In the genomic region with DNA sequence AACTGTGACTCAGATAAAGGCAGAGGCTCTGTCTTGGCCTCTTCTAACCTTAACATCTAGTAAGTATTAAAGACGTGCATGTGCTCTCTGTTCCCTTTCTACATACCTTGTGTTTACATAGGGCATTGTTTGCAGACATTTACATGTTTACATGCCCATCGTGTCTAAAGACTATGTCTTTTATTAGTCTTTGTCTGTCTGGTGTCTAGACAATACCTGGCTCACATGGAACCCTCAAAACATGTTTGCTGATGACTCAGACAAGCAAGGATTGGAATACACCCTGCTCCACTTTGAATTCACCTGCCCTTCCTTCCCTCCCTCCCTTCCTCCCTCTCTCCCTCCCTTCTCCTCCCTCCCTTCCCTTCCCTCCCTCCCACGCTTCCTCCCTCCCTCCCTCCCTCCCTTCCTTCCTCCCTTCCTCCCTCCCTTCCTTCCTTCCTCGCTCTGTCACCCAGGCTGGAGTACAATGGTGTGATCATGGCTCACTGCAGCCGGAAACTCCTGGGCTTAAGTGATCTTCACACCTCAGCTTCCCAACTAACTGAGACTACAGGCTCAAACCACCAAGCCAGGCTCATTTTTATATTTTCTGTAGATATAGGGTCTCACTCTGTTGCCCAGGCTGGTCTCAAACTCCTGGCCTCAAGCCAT, we compare ENCODE assay signal across 14 cellular contexts. TPM values are rescaled to one million over a fixed set of nuclear protein-coding genes. Genes with fewer than 3 reads are reported as not detected.
DNase-seq lines count a peak whose midpoint lies in the region; ATAC-seq and TF ChIP-seq lines count a peak whose summit lies in the region.
"Had no signal": no experiment of that assay in that cellular context is flagged by ENCODE, and none has a peak within 500 bp of the region (broad histone marks: within the 10 kb centered on the region; RNA-seq: fewer than 3 reads in every experiment).

No MANE protein-coding gene starts in this region.

- no peaks in the 10 kb centered on the region for H3K27me3 ChIP-seq in HCT116 (ENCODE audit: insufficient read depth, low read length)
- H3K27me3 ChIP-seq in neutrophil, result no peaks in the 10 kb centered on the region
- no peaks in the 10 kb centered on the region for H3K27me3 ChIP-seq in adrenal gland
- H3K27me3 ChIP-seq: tibial artery had no signal

- TF ChIP-seq RAD21 in HCT116 (IDR thresholded peaks at IDR 0.05; ENCODE audit: low read depth), result no peak

- no peaks in the 10 kb centered on the region for H3K27me3 Mint-ChIP-seq in central memory CD8-positive, alpha-beta T cell
- H3K27me3 Mint-ChIP-seq in T-helper 2 cell treated with Interferon-gamma antibody and Interleukin-4, amounts not matched to agents 5 μg/mL and 100 μg/mL, for 36 hours (ENCODE audit: low read depth), result no peaks in the 10 kb centered on the region

- no peak overlapping the region for H3K9ac ChIP-seq in HCT116 (ENCODE audit: low read length)

- no peak overlapping the region for H3K4me3 Mint-ChIP-seq in central memory CD8-positive, alpha-beta T cell
- H3K4me3 Mint-ChIP-seq in T-helper 2 cell treated with Interferon-gamma antibody and Interleukin-4, amounts not matched to agents 5 μg/mL and 100 μg/mL, for 36 hours, result no peak overlapping the region
- H3K4me3 Mint-ChIP-seq: activated T-cell treated with anti-CD3 and anti-CD28 coated beads, Interleukin-2, amount 50 U/mL, for 72 hours; IgD-negative memory B cell had no signal

- H3K9me3 ChIP-seq in HCT116 (ENCODE audit: control insufficient read depth in 1 of 2, insufficient read depth in 1 of 2, low read depth in 1 of 2, low read length in 2 of 2) (no peaks in the 10 kb centered on the region), neutrophil (no peaks in the 10 kb centered on the region), adrenal gland (replicated peaks in 1 of 3) (no peaks in the 10 kb centered on the region)
- H3K9me3 ChIP-seq: Caco-2, tibial artery had no signal

- H3K27ac Mint-ChIP-seq in central memory CD8-positive, alpha-beta T cell (ENCODE audit: low read depth), result peak overlapping the region; percentile 74
- no peak overlapping the region for H3K27ac Mint-ChIP-seq in T-helper 2 cell treated with Interferon-gamma antibody and Interleukin-4, amounts not matched to agents 5 μg/mL and 100 μg/mL, for 36 hours

- BruUV-seq in HCT116 (replicated peaks; lab: Mats Ljungman, UMichigan), result no TSS peak

- peak overlapping the region; percentile 36; the same call in 1 of the 2 replicates for H3K4me2 ChIP-seq in HCT116 (ENCODE audit: low read length)

- no peaks in the 10 kb centered on the region for H4K20me1 ChIP-seq in HCT116 (ENCODE audit: insufficient read depth)

- ATAC-seq in HCT116, result peak; percentile 70
- ATAC-seq in central memory CD8-positive, alpha-beta T cell (replicated peaks; ENCODE audit: extremely low read depth, poor library complexity, severe bottlenecking), result no peak
- ATAC-seq: activated T-cell treated with anti-CD3 and anti-CD28 coated beads, Interleukin-2, amount 50 U/mL, for 72 hours; sciatic nerve had no signal

- H3K4me3 ChIP-seq in HCT116 (replicated peaks in 1 of 2; ENCODE audit: low read depth in 1 of 2, low read length in 2 of 2), result no peak overlapping the region
- no peak overlapping the region for H3K4me3 ChIP-seq in neutrophil (ENCODE audit: low read depth in 1 of 2, low read length in 1 of 2)
- no peak overlapping the region for H3K4me3 ChIP-seq in adrenal gland
- H3K4me3 ChIP-seq: tibial artery had no signal

- no peaks in the 10 kb centered on the region for H3K9me3 Mint-ChIP-seq in central memory CD8-positive, alpha-beta T cell
- H3K9me3 Mint-ChIP-seq in T-helper 2 cell treated with Interferon-gamma antibody and Interleukin-4, amounts not matched to agents 5 μg/mL and 100 μg/mL, for 36 hours, result no peaks in the 10 kb centered on the region
- H3K9me3 Mint-ChIP-seq: activated T-cell treated with anti-CD3 and anti-CD28 coated beads, Interleukin-2, amount 50 U/mL, for 72 hours; IgD-negative memory B cell had no signal

- no peaks in the 10 kb centered on the region for H3K9me2 ChIP-seq in HCT116 (ENCODE audit: insufficient read depth)

- H3K4me1 Mint-ChIP-seq in central memory CD8-positive, alpha-beta T cell, result peaks cover 74% of the 10 kb centered on the region
- H3K4me1 Mint-ChIP-seq in T-helper 2 cell treated with Interferon-gamma antibody and Interleukin-4, amounts not matched to agents 5 μg/mL and 100 μg/mL, for 36 hours (ENCODE audit: low read depth), result peaks cover 36% of the 10 kb centered on the region

- POLR2A ChIA-PET in HCT116 (lab: Charles Lee), result no interaction called here

- DNase-seq in HCT116 (ENCODE audit: low read depth, low spot score) (no peak), NCI-H2196 (lab: John Stamatoyannopoulos, UW; ENCODE audit: unreplicated experiment) (peak; percentile 62), ureter (ENCODE audit: low spot score) (no peak), adrenal gland (no peak), cerebellar nuclear complex (lab: John Stamatoyannopoulos, UW) (no peak)
- DNase-seq in central memory CD8-positive, alpha-beta T cell (ENCODE audit: low spot score in 2 of 2), result no peak
- DNase-seq in T-helper 2 cell treated with Interferon-gamma antibody and Interleukin-4, amounts not matched to agents 5 μg/mL and 100 μg/mL, for 36 hours (ENCODE audit: low spot score), result no peak
- DNase-seq: activated T-cell treated with anti-CD3 and anti-CD28 coated beads, Interleukin-2, amount 50 U/mL, for 72 hours; NCI-H2107; tibial artery had no signal

- 75 to 78% (median 77%) methylated on average over 4 to 5 of the region's 5 CpGs for WGBS in adrenal gland, 4 donors

- no peaks in the 10 kb centered on the region for H3K36me3 ChIP-seq in HCT116 (ENCODE audit: control insufficient read depth in 1 of 2, insufficient read depth in 2 of 2, low read length in 2 of 2)
- H3K36me3 ChIP-seq in neutrophil, result peaks cover 98% of the 10 kb centered on the region
- no peaks in the 10 kb centered on the region for H3K36me3 ChIP-seq in adrenal gland (replicated peaks in 1 of 2)
- H3K36me3 ChIP-seq: tibial artery had no signal

- no peak for TF ChIP-seq POLR2A in HCT116 (IDR thresholded peaks at IDR 0.05; ENCODE audit: borderline replicate concordance, extremely low read depth, insufficient read depth, insufficient read length)
- TF ChIP-seq POLR2A in adrenal gland (IDR thresholded peaks at IDR 0.05), result no peak

- CTCF ChIA-PET in HCT116 (lab: Charles Lee), result no interaction called here

- intact Hi-C loops in HCT116 (cut with micrococcal nuclease), result no loop called here
- intact Hi-C loops in adrenal gland (cut with DNase I), result no loop called here

- no peak overlapping the region for H2AFZ ChIP-seq in HCT116 (ENCODE audit: low read depth, low read length, poor library complexity, severe bottlenecking)

- H3K4me1 ChIP-seq in HCT116 (ENCODE audit: control insufficient read depth in 1 of 2, insufficient read depth in 2 of 2, low read length in 2 of 2) (peaks cover 13 to 20% of the 10 kb centered on the region in 2 experiments), neutrophil (ENCODE audit: control insufficient read depth in 1 of 2, insufficient read depth in 1 of 2, low read depth in 1 of 2, low read length in 1 of 2) (peaks cover 67 to 71% of the 10 kb centered on the region in 2 experiments), adrenal gland (replicated peaks in 1 of 2) (peaks cover 0 to 4% of the 10 kb centered on the region in 2 donors)

- RAD21 ChIA-PET in HCT116 (lab: Charles Lee; ENCODE audit: low non-redundant PET in 1 of 2, low total read pairs in 2 of 2, uncharacterized antibody in 2 of 2, unreplicated experiment in 2 of 2), result no interaction called here

- no peaks in the 10 kb centered on the region for H3K79me2 ChIP-seq in HCT116 (ENCODE audit: insufficient read depth, low read length)

- TF ChIP-seq CTCF in HCT116 (IDR thresholded peaks at IDR 0.05 in 2 of 3, conservative IDR thresholded peaks at IDR 0.05 in 1 of 3; ENCODE audit: borderline replicate concordance in 1 of 3, insufficient read depth in 1 of 3, low read depth in 2 of 3, low read length in 2 of 3), result no peak
- TF ChIP-seq CTCF in neutrophil (IDR thresholded peaks at IDR 0.05), result no peak
- no peak for TF ChIP-seq CTCF in adrenal gland (IDR thresholded peaks at IDR 0.05)

- no peak overlapping the region for H3K27ac ChIP-seq in HCT116 (ENCODE audit: low read depth, low read length)
- peak overlapping the region; percentile 59 for H3K27ac ChIP-seq in neutrophil
- H3K27ac ChIP-seq in adrenal gland, result no peak overlapping the region
- H3K27ac ChIP-seq: tibial artery had no signal

- peaks cover 29% of the 10 kb centered on the region for H3K36me3 Mint-ChIP-seq in central memory CD8-positive, alpha-beta T cell (ENCODE audit: insufficient read depth)
- H3K36me3 Mint-ChIP-seq in T-helper 2 cell treated with Interferon-gamma antibody and Interleukin-4, amounts not matched to agents 5 μg/mL and 100 μg/mL, for 36 hours (ENCODE audit: low read depth), result peaks cover 58% of the 10 kb centered on the region
- H3K36me3 Mint-ChIP-seq: IgD-negative memory B cell had no signal

TF ChIP-seq in HCT116, 20 proteins besides CTCF, POLR2A, EP300 and RAD21:
- no peak for TF ChIP-seq CEBPB (IDR thresholded peaks at IDR 0.05; ENCODE audit: low read depth)
- TF ChIP-seq EZH2phosphoT487 (IDR thresholded peaks at IDR 0.05; ENCODE audit: borderline replicate concordance), result no peak
- peak; percentile 31 for TF ChIP-seq TCF7L2 (IDR thresholded peaks at IDR 0.05; ENCODE audit: borderline replicate concordance, extremely low read depth, insufficient read depth, insufficient read length)
- peak; percentile 37; the same call in 1 of the 2 replicates for TF ChIP-seq JUND (IDR thresholded peaks at IDR 0.05)

RNA-seq across cellular contexts. Expression of gene SORL1, which starts 24.4 kb away (rescaled TPM):
- total RNA-seq in HCT116 (2021; ENCODE audit: unreplicated experiment) (17.4 TPM), ureter (134 TPM), adrenal gland (10 to 100 TPM in 5 of 8 donors, 1 to 10 TPM in 3; 5.2 to 28.6 (median 12.1) TPM)
- polyA plus RNA-seq in HCT116 (2012), result 9.2 and 9.5 TPM in 2 replicates
- 1 to 10 TPM; 1.0 to 4.9 (median 2.3) TPM for polyA plus RNA-seq in adrenal gland
